ENCODE assay signal across 24 cellular contexts in genomic region chr2:97677480-97677879, GRCh38. TPM values are rescaled to one million over a fixed set of nuclear protein-coding genes. Genes with fewer than 3 reads are reported as not detected.
"Had no signal": no experiment of that assay in that cellular context is flagged by ENCODE, and none has a peak within 500 bp of the region (broad histone marks: within the 10 kb centered on the region; RNA-seq: fewer than 3 reads in every experiment).

No MANE protein-coding gene starts in this region.

- H3K27ac ChIP-seq: SJSA1, SK-N-MC had no signal

- H3K4me1 ChIP-seq: SJSA1 had no signal

- H3K9me3 ChIP-seq: MG63, SJSA1 had no signal

- H3K27me3 ChIP-seq: MG63, SJSA1 had no signal

- FAIRE-seq: HepG2, RCC 7860 had no signal

- H3K36me3 ChIP-seq: MG63, SJSA1 had no signal

- ATAC-seq: HepG2 had no signal

- DNase-seq: IMR-90, Karpas-422, KG1, MG63, NCI-H1092, NCI-H1105 treated with DMSO at 0.1 percent for 48 hours, NCI-H1417 treated with DMSO at 0.1 percent for 48 hours, NCI-H146, NCI-H1694 treated with DMSO at 0.1 percent for 48 hours, NCI-H1930, NCI-H2081, NCI-H2107, NCI-H226, NCI-H446, NCI-H510A, NCI-H524 treated with DMSO at 0.1 percent for 48 hours, NCI-H774, Right ventricle myocardium superior, RPMI8226, SIG-M5 had no signal

- H3K4me3 ChIP-seq: MG63, SJSA1, SK-N-MC had no signal

RNA-seq across cellular contexts. Expression of gene ZAP70, which starts 35.9 kb away (rescaled TPM):
- total RNA-seq: SJSA1 had no signal
